8 cellular contexts compared by ENCODE assay signal in the genomic region with DNA sequence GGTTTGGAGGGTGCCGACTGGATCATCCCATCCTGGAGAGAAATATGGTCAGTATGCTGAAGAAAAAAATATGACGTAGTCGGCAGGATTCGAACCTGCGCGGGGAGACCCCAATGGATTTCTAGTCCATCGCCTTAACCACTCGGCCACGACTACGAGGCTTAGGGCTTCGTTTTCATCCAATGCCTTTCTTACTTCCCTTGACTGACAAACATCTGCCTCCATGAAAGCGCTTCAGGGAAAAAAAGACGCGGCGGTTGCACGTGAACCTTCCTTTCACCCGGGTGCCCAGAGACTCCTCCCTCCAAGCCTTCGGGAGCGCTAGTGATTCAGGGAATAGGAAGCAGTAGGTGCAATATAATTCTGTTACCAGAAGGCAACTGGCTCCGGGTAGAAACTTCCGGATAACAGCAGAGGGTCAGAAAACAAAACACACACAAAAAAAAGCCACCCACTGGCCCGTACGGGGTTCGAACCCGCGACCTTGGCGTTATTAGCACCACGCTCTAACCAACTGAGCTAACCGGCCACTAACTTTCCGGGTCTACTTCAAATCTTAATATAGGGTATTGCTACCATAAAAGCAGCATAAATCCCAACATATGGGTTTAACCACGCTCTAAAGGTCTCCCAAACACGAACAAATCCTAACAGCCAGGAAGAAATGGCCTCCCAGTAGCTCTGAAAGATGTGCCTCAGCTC. TPM values are rescaled to one million over a fixed set of nuclear protein-coding genes. Genes with fewer than 3 reads are reported as not detected.
DNase-seq lines count a peak whose midpoint lies in the region; ATAC-seq lines count a peak whose summit lies in the region.

No MANE protein-coding gene starts in this region.

- POLR2A ChIA-PET in CD4-positive, alpha-beta memory T cell (lab: Charles Lee; ENCODE audit: partially characterized antibody) = interaction anchor here (0.5 to 14.6 kb wide), 17 partner anchors 8 to 612 kb away, joined by 3 to 611 read pairs (median 7); partner anchors contain the start of genes ALOXE3, BORCS6, CTC1 and HES7

- no peak for ATAC-seq in HG02642 (IDR thresholded peaks at IDR 0.05; ENCODE audit: poor library complexity, unreplicated experiment)

- H3K36me3 ChIP-seq in CD4-positive, alpha-beta memory T cell (ENCODE audit: insufficient read depth, low read length) = peaks cover 48% of the 10 kb centered on the region

- DNase-seq in CD4-positive, alpha-beta memory T cell = peak in 4 of 5 donors; percentile 24 to 48 (median 32)
- DNase-seq in HUDEP-2 (lab: John Stamatoyannopoulos, UW; ENCODE audit: unreplicated experiment in 76 of 76) = peak in 73 of 76 experiments; percentile 21 to 95 (median 80)
- DNase-seq in T-helper 2 cell treated with Interferon-gamma antibody and Interleukin-4, amounts not matched to agents 5 μg/mL and 100 μg/mL, for 36 hours (ENCODE audit: low spot score) = peak; percentile 54
- DNase-seq in dermis blood vessel endothelial cell = peak; percentile 93
- DNase-seq in left kidney (ENCODE audit: low read depth, low spot score) = peak; percentile 95
- peak; percentile 60 to 74 for DNase-seq in stimulated activated CD4-positive, alpha-beta T cell treated with anti-CD3 and anti-CD28 coated beads, Interleukin-2, amount 100 ng/mL, for 24 hours
- DNase-seq in DMS153 treated with DMSO at 0.1 percent for 48 hours (lab: John Stamatoyannopoulos, UW; ENCODE audit: unreplicated experiment) = no peak

- peaks cover 4 to 13% of the 10 kb centered on the region in 2 donors for H3K27me3 Mint-ChIP-seq in CD4-positive, alpha-beta memory T cell
- peaks cover 3% of the 10 kb centered on the region for H3K27me3 Mint-ChIP-seq in T-helper 2 cell treated with Interferon-gamma antibody and Interleukin-4, amounts not matched to agents 5 μg/mL and 100 μg/mL, for 36 hours (ENCODE audit: low read depth)

- no peak overlapping the region for H3K4me3 ChIP-seq in CD4-positive, alpha-beta memory T cell (ENCODE audit: low read length in 2 of 2)

- H3K9me3 Mint-ChIP-seq in CD4-positive, alpha-beta memory T cell = peaks cover 0 to 30% (median 2%) of the 10 kb centered on the region in 8 donors
- H3K9me3 Mint-ChIP-seq in T-helper 2 cell treated with Interferon-gamma antibody and Interleukin-4, amounts not matched to agents 5 μg/mL and 100 μg/mL, for 36 hours = no peaks in the 10 kb centered on the region

- peaks cover 28 to 70% (median 47%) of the 10 kb centered on the region in 4 donors for H3K4me1 Mint-ChIP-seq in CD4-positive, alpha-beta memory T cell
- peaks cover 36% of the 10 kb centered on the region for H3K4me1 Mint-ChIP-seq in T-helper 2 cell treated with Interferon-gamma antibody and Interleukin-4, amounts not matched to agents 5 μg/mL and 100 μg/mL, for 36 hours (ENCODE audit: low read depth)

- intact Hi-C loops in CD4-positive, alpha-beta memory T cell (cut with micrococcal nuclease) = no loop called here

- peak overlapping the region; percentile 80 to 100 (median 92) for H3K27ac Mint-ChIP-seq in CD4-positive, alpha-beta memory T cell
- H3K27ac Mint-ChIP-seq in T-helper 2 cell treated with Interferon-gamma antibody and Interleukin-4, amounts not matched to agents 5 μg/mL and 100 μg/mL, for 36 hours = peak overlapping the region; percentile 86

- peaks cover 45 to 72% of the 10 kb centered on the region in 2 donors for H3K36me3 Mint-ChIP-seq in CD4-positive, alpha-beta memory T cell
- peaks cover 51% of the 10 kb centered on the region for H3K36me3 Mint-ChIP-seq in T-helper 2 cell treated with Interferon-gamma antibody and Interleukin-4, amounts not matched to agents 5 μg/mL and 100 μg/mL, for 36 hours (ENCODE audit: low read depth)

- CTCF ChIA-PET in CD4-positive, alpha-beta memory T cell (lab: Charles Lee; ENCODE audit: partially characterized antibody) = interaction anchor here (0.8 to 6.6 kb wide), 5 partner anchors 21 to 108 kb away, joined by 3 to 67 read pairs (median 4); partner anchors contain the start of genes CTC1, PFAS and SLC25A35

- H3K27ac ChIP-seq in CD4-positive, alpha-beta memory T cell (ENCODE audit: low read depth, low read length) = peak overlapping the region; percentile 4

- no peaks in the 10 kb centered on the region for H3K27me3 ChIP-seq in CD4-positive, alpha-beta memory T cell (ENCODE audit: insufficient read depth, low read length)

- no peaks in the 10 kb centered on the region for H3K9me3 ChIP-seq in CD4-positive, alpha-beta memory T cell (ENCODE audit: control insufficient read depth in 1 of 2, low read length in 2 of 2)

- H3K4me3 Mint-ChIP-seq in CD4-positive, alpha-beta memory T cell = peak overlapping the region; percentile 12 to 78 (median 50)
- peak overlapping the region; percentile 32 for H3K4me3 Mint-ChIP-seq in T-helper 2 cell treated with Interferon-gamma antibody and Interleukin-4, amounts not matched to agents 5 μg/mL and 100 μg/mL, for 36 hours

- peaks cover 38% of the 10 kb centered on the region for H3K4me1 ChIP-seq in CD4-positive, alpha-beta memory T cell (ENCODE audit: insufficient read depth, low read length)

RNA-seq across cellular contexts. Expression of gene AURKB, which starts 16.3 kb away (rescaled TPM):
- total RNA-seq in CD4-positive, alpha-beta memory T cell = under 1 TPM; 0.67 to 0.83 TPM
- polyA plus RNA-seq in CD4-positive, alpha-beta memory T cell = under 1 TPM in 1 of 2 donors, not detected in 1; 0.36 TPM
- total RNA-seq in dermis blood vessel endothelial cell = 15.3 and 58.0 TPM in 2 replicates

RNA-seq across cellular contexts. Expression of gene CTC1, which starts 21.2 kb away (rescaled TPM):
- 100 to 1,000 TPM; 310 to 317 TPM for total RNA-seq in CD4-positive, alpha-beta memory T cell
- polyA plus RNA-seq in CD4-positive, alpha-beta memory T cell = 10 to 100 TPM; 17.0 to 46.8 TPM
- total RNA-seq in dermis blood vessel endothelial cell = 8.2 and 9.0 TPM in 2 replicates

RNA-seq across cellular contexts. Expression of gene PFAS, which starts 22.4 kb away (rescaled TPM):
- 10 to 100 TPM; 23.0 to 29.1 TPM for total RNA-seq in CD4-positive, alpha-beta memory T cell
- polyA plus RNA-seq in CD4-positive, alpha-beta memory T cell = 10 to 100 TPM in 1 of 2 donors, 1 to 10 TPM in 1; 8.9 to 14.8 TPM
- total RNA-seq in dermis blood vessel endothelial cell = 21.8 and 42.3 TPM in 2 replicates

RNA-seq across cellular contexts. Expression of gene BORCS6, which starts 36.7 kb away (rescaled TPM):
- total RNA-seq in CD4-positive, alpha-beta memory T cell = 10 to 100 TPM; 19.2 to 19.4 TPM
- 10 to 100 TPM; 13.3 to 21.9 TPM for polyA plus RNA-seq in CD4-positive, alpha-beta memory T cell
- total RNA-seq in dermis blood vessel endothelial cell = 16.6 and 18.9 TPM in 2 replicates

RNA-seq across cellular contexts. Expression of gene TMEM107, which starts 50.5 kb away (rescaled TPM):
- 10 to 100 TPM; 25.0 to 25.3 TPM for total RNA-seq in CD4-positive, alpha-beta memory T cell
- 10 to 100 TPM; 42.4 to 43.7 TPM for polyA plus RNA-seq in CD4-positive, alpha-beta memory T cell
- total RNA-seq in dermis blood vessel endothelial cell = 13.0 and 17.5 TPM in 2 replicates

Comparison
In these comparisons a context has a peak if more than half of its experiments do, and no peak if none do; other contexts are left out.
1. RNA of gene CTC1, which starts 21.2 kb away (total RNA-seq): 310 to 317 TPM in CD4-positive, alpha-beta memory T cell; 8.2 to 9.0 TPM in dermis blood vessel endothelial cell; every median in the first group is over 10 times any median in the second.